In the genomic region with DNA sequence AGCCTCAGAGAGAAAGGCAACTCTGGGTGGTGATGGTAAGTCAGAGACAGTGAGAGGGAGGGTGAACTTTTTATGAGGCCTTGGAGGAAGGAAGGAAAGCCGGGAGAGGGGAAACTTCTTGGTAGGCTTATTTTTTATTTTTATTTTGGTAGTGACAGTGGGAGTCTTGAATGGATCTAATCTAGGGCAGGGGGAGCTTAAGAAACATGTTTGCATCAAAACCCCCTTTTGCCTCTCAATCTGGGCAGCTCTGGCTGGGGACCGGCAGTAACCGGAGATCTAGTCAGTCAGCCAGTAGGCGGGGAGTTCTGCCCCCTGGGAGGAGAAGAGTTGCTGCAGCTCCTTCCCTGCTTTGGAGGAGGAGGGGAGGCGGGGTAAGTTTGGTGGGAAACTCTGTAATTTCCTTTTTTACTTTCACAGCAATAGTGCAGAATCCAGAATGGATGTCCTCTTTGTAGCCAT, we compare ENCODE assay signal across 9 cellular contexts. TPM values are rescaled to one million over a fixed set of nuclear protein-coding genes. Genes with fewer than 3 reads are reported as not detected.
DNase-seq lines count a peak whose midpoint lies in the region; ATAC-seq, FAIRE-seq and TF ChIP-seq lines count a peak whose summit lies in the region.
"Had no signal": no experiment of that assay in that cellular context is flagged by ENCODE, and none has a peak within 500 bp of the region (broad histone marks: within the 10 kb centered on the region; RNA-seq: fewer than 3 reads in every experiment).

TSS of gene C1orf54 (plus strand) at position 412 of the 462 bp plus-strand sequence. CDS start at position 440, 28 bp downstream.

- H3K4me1 ChIP-seq in IMR-90 (ENCODE audit: control insufficient read depth, insufficient read depth, low read length) (peaks cover 9% of the 10 kb centered on the region), GM12878 (ENCODE audit: control insufficient read depth, insufficient read depth, low read length) (peaks cover 13% of the 10 kb centered on the region), iPS-20b (ENCODE audit: insufficient read depth, low read length) (peaks cover 15% of the 10 kb centered on the region; the same call in 1 of the 2 replicates), testis (peaks cover 12% of the 10 kb centered on the region), suprapubic skin (peaks cover 21% of the 10 kb centered on the region)

- FAIRE-seq in GM12878 (lab: Jason Lieb, UNC) = no peak

- in situ Hi-C loops in IMR-90 (cut with MboI; ENCODE audit: low sequenced_read_pairs) = no loop called here
- in situ Hi-C loops in GM12878 (cut with MboI) = no loop called here

- H3K9me1 ChIP-seq in IMR-90 (ENCODE audit: insufficient read depth, low read length) = peaks cover 3% of the 10 kb centered on the region; the same call in 1 of the 2 replicates

- no peaks in the 10 kb centered on the region for H3K9me3 Mint-ChIP-seq in activated CD4-positive, alpha-beta T cell treated with anti-CD3 and anti-CD28 coated beads for 36 hours (ENCODE audit: low read depth)
- H3K9me3 Mint-ChIP-seq: activated naive CD8-positive, alpha-beta T cell treated with anti-CD3 and anti-CD28 coated beads, Interleukin-2, amount 10 ng/mL, durations not matched to agents 7 days and 5 days had no signal

- TF ChIP-seq RAD21 in IMR-90 (IDR thresholded peaks at IDR 0.05; ENCODE audit: low read length) (peak; percentile 19; the same call in 1 of the 2 replicates), GM12878 (IDR thresholded peaks at IDR 0.05; ENCODE audit: insufficient read depth, low read depth, low read length) (no peak)

- H4K8ac ChIP-seq in IMR-90 (ENCODE audit: low read depth in 2 of 2, low read length in 2 of 2) = peak within 1 kb of the TSS; percentile 46 to 90

- TF ChIP-seq CTCF in IMR-90 (conservative IDR thresholded peaks at IDR 0.05; ENCODE audit: low read depth, low read length) = peak; percentile 33; the same call in 1 of the 2 replicates
- TF ChIP-seq CTCF in GM12878 (IDR thresholded peaks at IDR 0.05 in 2 of 3, conservative IDR thresholded peaks at IDR 0.05 in 1 of 3; ENCODE audit: control insufficient read depth in 2 of 3, extremely low read depth in 1 of 3, insufficient read depth in 1 of 3, low read depth in 3 of 3, low read length in 3 of 3) = no peak
- TF ChIP-seq CTCF in testis (IDR thresholded peaks at IDR 0.05) = no peak
- TF ChIP-seq CTCF in suprapubic skin (IDR thresholded peaks at IDR 0.05) = no peak

- H3K27me3 ChIP-seq in IMR-90 (ENCODE audit: control insufficient read depth, insufficient read depth, low read length) = no peaks in the 10 kb centered on the region
- H3K27me3 ChIP-seq in GM12878 (replicated peaks in 1 of 2; ENCODE audit: control insufficient read depth in 2 of 2, insufficient read depth in 2 of 2, low read length in 1 of 2) = no peaks in the 10 kb centered on the region
- no peaks in the 10 kb centered on the region for H3K27me3 ChIP-seq in iPS-20b (ENCODE audit: insufficient read depth, low read length)
- H3K27me3 ChIP-seq in testis = no peaks in the 10 kb centered on the region
- no peaks in the 10 kb centered on the region for H3K27me3 ChIP-seq in suprapubic skin

- peak within 1 kb of the TSS; percentile 59 for H4K91ac ChIP-seq in IMR-90 (ENCODE audit: insufficient read depth, low read depth, low read length)

- no peaks in the 10 kb centered on the region for H3K36me3 ChIP-seq in IMR-90 (ENCODE audit: control insufficient read depth, insufficient read depth, low read length)
- H3K36me3 ChIP-seq in GM12878 (ENCODE audit: control insufficient read depth in 2 of 2, insufficient read depth in 2 of 2, low read length in 1 of 2) = no peaks in the 10 kb centered on the region
- H3K36me3 ChIP-seq in iPS-20b (ENCODE audit: insufficient read depth, low read depth, low read length) = 0 out of 2 replicates have a peak, but pooled peaks cover 9% of the 10 kb centered on the region
- no peaks in the 10 kb centered on the region for H3K36me3 ChIP-seq in testis (ENCODE audit: low read depth, missing control alignments)
- no peaks in the 10 kb centered on the region for H3K36me3 ChIP-seq in suprapubic skin

- H3K9me3 ChIP-seq in IMR-90 (ENCODE audit: control insufficient read depth, insufficient read depth, low read length) (no peaks in the 10 kb centered on the region), GM12878 (replicated peaks; ENCODE audit: control insufficient read depth, insufficient read depth, low read length) (no peaks in the 10 kb centered on the region), iPS-20b (ENCODE audit: insufficient read depth, low read depth, low read length) (no peaks in the 10 kb centered on the region), testis (no peaks in the 10 kb centered on the region), suprapubic skin (no peaks in the 10 kb centered on the region)

- H3K4me2 ChIP-seq in IMR-90 (ENCODE audit: low read depth, low read length) = peak within 1 kb of the TSS; percentile 90
- peak within 1 kb of the TSS; percentile 49 for H3K4me2 ChIP-seq in GM12878 (ENCODE audit: control insufficient read depth, insufficient read depth)

- SMC1A ChIA-PET in GM12878 (lab: Charles Lee; ENCODE audit: uncharacterized antibody, unreplicated experiment) = interaction anchor here (0.8 to 2.4 kb wide), 7 partner anchors 10 to 39 kb away, joined by 4 to 6 read pairs (median 5); no protein-coding TSS in a partner anchor

- peak within 1 kb of the TSS; percentile 82 for H2BK5ac ChIP-seq in IMR-90 (ENCODE audit: low read depth, low read length, poor library complexity, severe bottlenecking)

- H3K4me3 ChIP-seq in IMR-90 (ENCODE audit: insufficient read depth, low read depth, low read length) (peak within 1 kb of the TSS; percentile 45), GM12878 (0 out of 2 replicates have a peak within 1 kb of the TSS, but pooled peaks have one; percentile 15), iPS-20b (ENCODE audit: low read length) (peak within 1 kb of the TSS; percentile 69), testis (peak within 1 kb of the TSS; percentile 7 to 12), suprapubic skin (no peak within 1 kb of the TSS)

- H3K4me1 Mint-ChIP-seq in activated CD4-positive, alpha-beta T cell treated with anti-CD3 and anti-CD28 coated beads for 36 hours = peaks cover 16% of the 10 kb centered on the region

- peak within 1 kb of the TSS; percentile 67 for H3K9ac ChIP-seq in IMR-90 (ENCODE audit: low read depth, low read length)
- H3K9ac ChIP-seq in GM12878 (ENCODE audit: control insufficient read depth, insufficient read depth, low read length) = peak within 1 kb of the TSS; percentile 40
- peak within 1 kb of the TSS; percentile 78; the same call in 1 of the 2 replicates for H3K9ac ChIP-seq in iPS-20b (ENCODE audit: low read depth, low read length)

- peak within 1 kb of the TSS; percentile 47 for H4K5ac ChIP-seq in IMR-90 (ENCODE audit: low read depth, low read length)

- TF ChIP-seq POLR2A in IMR-90 (IDR thresholded peaks at IDR 0.05; ENCODE audit: low read depth, low read length) (no peak), GM12878 (IDR thresholded peaks at IDR 0.05; ENCODE audit: low read depth, low read length) (0 out of 2 replicates have a peak, but pooled peaks have one; percentile 32), testis (IDR thresholded peaks at IDR 0.05) (no peak), suprapubic skin (IDR thresholded peaks at IDR 0.05) (no peak)

- H3K27ac Mint-ChIP-seq in activated CD4-positive, alpha-beta T cell treated with anti-CD3 and anti-CD28 coated beads for 36 hours = no peak within 1 kb of the TSS
- H3K27ac Mint-ChIP-seq: activated naive CD8-positive, alpha-beta T cell treated with anti-CD3 and anti-CD28 coated beads, Interleukin-2, amount 10 ng/mL, durations not matched to agents 7 days and 5 days had no signal

- WGBS in IMR-90 (ENCODE audit: extremely low coverage in 2 of 2, insufficient read length in 1 of 2), 2 experiments = no CpG with 5 or more reads among the region's 5 CpGs
- 58% methylated on average over 5 of the region's 5 CpGs for WGBS in GM12878 (ENCODE audit: insufficient coverage, insufficient replicate concordance, low lambda C conversion rate, missing lambda C conversion rate)
- 41 to 50% methylated on average over 5 of the region's 5 CpGs for WGBS in testis, 2 donors
- WGBS in suprapubic skin = 42% methylated on average over 5 of the region's 5 CpGs

- H3K4me3 Mint-ChIP-seq in activated CD4-positive, alpha-beta T cell treated with anti-CD3 and anti-CD28 coated beads for 36 hours = no peak within 1 kb of the TSS
- H3K4me3 Mint-ChIP-seq: activated naive CD8-positive, alpha-beta T cell treated with anti-CD3 and anti-CD28 coated beads, Interleukin-2, amount 10 ng/mL, durations not matched to agents 7 days and 5 days had no signal

- H2BK15ac ChIP-seq in IMR-90 (ENCODE audit: low read depth, low read length) = peak within 1 kb of the TSS; percentile 53; the same call in 1 of the 3 replicates

- peak within 1 kb of the TSS; percentile 63 for H3K56ac ChIP-seq in IMR-90 (ENCODE audit: extremely low read depth, insufficient read depth, low read length)

- H2BK120ac ChIP-seq in IMR-90 (ENCODE audit: low read depth, low read length) = peak within 1 kb of the TSS; percentile 56

- H3K23ac ChIP-seq in IMR-90 (ENCODE audit: low read depth, low read length) = peak within 1 kb of the TSS; percentile 80

- peak within 1 kb of the TSS; percentile 90 for H3K14ac ChIP-seq in IMR-90 (replicated peaks; ENCODE audit: low read depth, low read length)

- H4K20me1 ChIP-seq in IMR-90 (ENCODE audit: insufficient read depth, low read length) (no peaks in the 10 kb centered on the region), GM12878 (ENCODE audit: control insufficient read depth, insufficient read depth) (no peaks in the 10 kb centered on the region)

- DNase-seq in IMR-90 = peak; percentile 72
- DNase-seq in GM12878 (ENCODE audit: low read depth, low spot score) = no peak
- DNase-seq in testis = peak; percentile 76
- DNase-seq in suprapubic skin (ENCODE audit: low spot score in 2 of 2) = no peak
- no peak for DNase-seq in activated CD4-positive, alpha-beta T cell treated with anti-CD3 and anti-CD28 coated beads for 36 hours
- DNase-seq: activated naive CD8-positive, alpha-beta T cell treated with anti-CD3 and anti-CD28 coated beads, Interleukin-2, amount 10 ng/mL, durations not matched to agents 7 days and 5 days had no signal

- dilution Hi-C loops in IMR-90 (cut with HindIII; ENCODE audit: low sequenced_read_pairs, unreplicated experiment) = no loop called here

- H3K79me1 ChIP-seq in IMR-90 (ENCODE audit: low read depth in 1 of 2, low read length in 2 of 2) = peaks cover 8 to 29% of the 10 kb centered on the region in 2 experiments

- H2AFZ ChIP-seq in IMR-90 (replicated peaks; ENCODE audit: low read length, poor library complexity) (peak within 1 kb of the TSS; percentile 82), GM12878 (ENCODE audit: control insufficient read depth, low read depth, low read length) (peak within 1 kb of the TSS; percentile 71)

- peak within 1 kb of the TSS; percentile 86 for H3K4ac ChIP-seq in IMR-90 (ENCODE audit: low read depth, low read length)

- POLR2A ChIA-PET in IMR-90 (lab: Charles Lee; ENCODE audit: unreplicated experiment) = interaction anchor here (0.8 to 1.8 kb wide), 3 partner anchors 9 to 16 kb away, joined by 3 to 6 read pairs (median 5); partner anchors contain the start of gene CIART
- POLR2A ChIA-PET in GM12878 (lab: Charles Lee) = interaction anchor here (0.8 to 1.8 kb wide), 5 partner anchors 10 to 91 kb away, joined by 3 to 6 read pairs (median 4); partner anchors contain the start of gene RPRD2
- POLR2A ChIA-PET in activated CD4-positive, alpha-beta T cell treated with anti-CD3 and anti-CD28 coated beads for 36 hours (lab: Charles Lee) = interaction anchor here (0.6 kb wide), 1 partner anchor 358 kb away, joined by 6 read pairs; no protein-coding TSS in a partner anchor

- peak within 1 kb of the TSS; percentile 42; the same call in 1 of the 2 replicates for H3K18ac ChIP-seq in IMR-90 (ENCODE audit: low read depth, low read length)

- TF ChIP-seq EP300 in GM12878 (IDR thresholded peaks at IDR 0.05; ENCODE audit: borderline replicate concordance in 1 of 2, control insufficient read depth in 1 of 2, low read depth in 2 of 2, low read length in 2 of 2) (no peak), suprapubic skin (IDR thresholded peaks at IDR 0.05) (no peak)

- peaks cover 16% of the 10 kb centered on the region for H3K79me2 ChIP-seq in GM12878 (ENCODE audit: control insufficient read depth, insufficient read depth, low read length)

- H3K36me3 Mint-ChIP-seq in activated CD4-positive, alpha-beta T cell treated with anti-CD3 and anti-CD28 coated beads for 36 hours (ENCODE audit: low read depth) = peaks cover 11% of the 10 kb centered on the region

- RAD21 ChIA-PET in GM12878 (lab: Charles Lee; ENCODE audit: unreplicated experiment) = interaction anchor here (1.0 to 1.9 kb wide), 3 partner anchors 10 to 189 kb away, joined by 3 to 7 read pairs (median 3); no protein-coding TSS in a partner anchor

- peak within 1 kb of the TSS; percentile 69 for H2AK5ac ChIP-seq in IMR-90 (ENCODE audit: low read depth, low read length)

- H3K27ac ChIP-seq in IMR-90 (ENCODE audit: insufficient read depth, low read length) = peak within 1 kb of the TSS; percentile 52
- H3K27ac ChIP-seq in GM12878 (ENCODE audit: control insufficient read depth, insufficient read depth) = peak within 1 kb of the TSS; percentile 51
- H3K27ac ChIP-seq in iPS-20b (ENCODE audit: low read length) = peak within 1 kb of the TSS; percentile 56
- peak within 1 kb of the TSS; percentile 40 to 86 for H3K27ac ChIP-seq in testis
- H3K27ac ChIP-seq in suprapubic skin = no peak within 1 kb of the TSS

- H2AK9ac ChIP-seq in IMR-90 (replicated peaks; ENCODE audit: low read depth, low read length, poor library complexity) = peak within 1 kb of the TSS; percentile 75

- peak within 1 kb of the TSS; percentile 54; the same call in 1 of the 2 replicates for H2BK20ac ChIP-seq in IMR-90 (ENCODE audit: low read depth, low read length)

- peak; percentile 78 for ATAC-seq in IMR-90 (ENCODE audit: low read depth)
- no peak for ATAC-seq in GM12878
- no peak for ATAC-seq in HG02840 (IDR thresholded peaks at IDR 0.05; ENCODE audit: low FRiP score, unreplicated experiment)
- no peak for ATAC-seq in HG03097 (IDR thresholded peaks at IDR 0.05; ENCODE audit: low FRiP score, unreplicated experiment)
- ATAC-seq in activated CD4-positive, alpha-beta T cell treated with anti-CD3 and anti-CD28 coated beads for 36 hours = no peak

- H3K27me3 Mint-ChIP-seq in activated CD4-positive, alpha-beta T cell treated with anti-CD3 and anti-CD28 coated beads for 36 hours = no peaks in the 10 kb centered on the region

- CTCF ChIA-PET in IMR-90 (lab: Yijun Ruan, JAX) = interaction anchor here (3.1 kb wide), 1 partner anchor 17 kb away, joined by 18 read pairs; no protein-coding TSS in a partner anchor
- CTCF ChIA-PET in GM12878 (lab: Yijun Ruan, JAX) = interaction anchor here (1.0 to 4.3 kb wide), 3 partner anchors 9 to 103 kb away, joined by 3 to 29 read pairs (median 14); partner anchors contain the start of gene CIART
- CTCF ChIA-PET in activated CD4-positive, alpha-beta T cell treated with anti-CD3 and anti-CD28 coated beads for 36 hours (lab: Charles Lee) = interaction anchor here (0.7 to 2.0 kb wide), 6 partner anchors 10 to 702 kb away, joined by 3 to 11 read pairs (median 4); partner anchors contain the start of gene CIART

- intact Hi-C loops in IMR-90 (cut with micrococcal nuclease) = no loop called here
- intact Hi-C loops in GM12878 (cut with micrococcal nuclease; ENCODE audit: unreplicated experiment) = loop anchor here (5.0 kb wide), 1 partner anchor 35 kb away; the partner anchor contains the start of gene ANP32E
- intact Hi-C loops in testis (cut with DNase I; ENCODE audit: low total_unique reads) = no loop called here
- intact Hi-C loops in activated CD4-positive, alpha-beta T cell treated with anti-CD3 and anti-CD28 coated beads for 36 hours (cut with DNase I, micrococcal nuclease) = no loop called here

- BruUV-seq in IMR-90 (replicated peaks; lab: Mats Ljungman, UMichigan) = no TSS peak
- BruUV-seq in GM12878 (replicated peaks; lab: Mats Ljungman, UMichigan) = no TSS peak

RNA-seq across cellular contexts. Expression of gene C1orf54, which starts in this region (rescaled TPM):
- total RNA-seq in IMR-90 (2012; rRNA removed) (30.3 and 33.5 TPM in 2 replicates), GM12878 (2014; rRNA removed) (19.8 and 24.6 TPM in 2 replicates), GM12878 (2014; rRNA removed; fragmentation: Illumina TruSeq; extraction: Trizol) (24.0 and 24.6 TPM in 2 replicates), GM12878 (2021) (13.5 and 16.7 TPM in 2 replicates), testis (1 to 10 TPM; 2.9 to 7.0 TPM), suprapubic skin (10 to 100 TPM in 1 of 4 donors, 1 to 10 TPM in 2, under 1 TPM in 1; 0.96 to 16.0 (median 1.5) TPM)
- polyA plus RNA-seq in IMR-90 (2012; rRNA removed) (39.6 and 44.2 TPM in 2 replicates), GM12878 (2011; rRNA removed) (3.0 and 3.1 TPM in 2 replicates), GM12878 (2014; fragmentation: Illumina TruSeq; extraction: Trizol) (22.8 and 31.8 TPM in 2 replicates), GM12878 (2014; fragmentation: Nextera tagmentation; extraction: Ambion mirVana) (10 to 100 TPM; 80.3 to 87.7 TPM), GM12878 (2014; rRNA removed) (21.4 and 28.4 TPM in 2 replicates), GM12878 (2016; fragmentation: Nextera tagmentation; extraction: Ambion mirVana) (10 to 100 TPM; 32.7 to 33.0 TPM), testis (ENCODE audit: insufficient read depth, low read depth, low replicate concordance) (23.7 TPM)
- polyA plus RNA-seq in IMR-90 (2012; cell fraction: cytosol; rRNA removed) = 19.7 and 26.8 TPM in 2 replicates
- 2.4 and 30.1 TPM in 2 replicates for polyA plus RNA-seq in IMR-90 (2012; cell fraction: nucleus; rRNA removed; ENCODE audit: low replicate concordance)
- total RNA-seq in GM12878 (2013; cell fraction: nucleolus; rRNA removed) = 1.5 and 2.6 TPM in 2 replicates
- polyA plus RNA-seq in GM12878 (2011; ENCODE audit: low read depth) = 58.2 TPM
- 1.8 and 2.5 TPM in 2 replicates for polyA plus RNA-seq in GM12878 (2011; cell fraction: cytosol; rRNA removed)
- 2.3 and 2.5 TPM in 2 replicates for polyA plus RNA-seq in GM12878 (2011; cell fraction: nucleus; rRNA removed)
- polyA plus RNA-seq in GM12878 (2012) = 16.8 and 23.1 TPM in 2 replicates
- polyA minus RNA-seq in GM12878 (2011; rRNA and poly(A)+ RNA removed) = 0.82 TPM in 1 of 2 replicates, not detected in the other
- not detected in 2 replicates for polyA minus RNA-seq in GM12878 (2011; cell fraction: cytosol; rRNA and poly(A)+ RNA removed)
- 0.36 and 1.1 TPM in 2 replicates for polyA minus RNA-seq in GM12878 (2011; cell fraction: nucleus; rRNA and poly(A)+ RNA removed)
- 1 to 10 TPM in 1 of 2 experiments, under 1 TPM in 1; 0.50 to 1.2 TPM for total RNA-seq in activated CD4-positive, alpha-beta T cell treated with anti-CD3 and anti-CD28 coated beads for 36 hours

Comparison
In these comparisons a context has a peak if more than half of its experiments do, and no peak if none do; other contexts are left out.
1. DNase-seq: peak in IMR-90 (single experiment) and testis (single experiment); none in GM12878 (single experiment), suprapubic skin (0 of 2) and activated CD4-positive, alpha-beta T cell treated with anti-CD3 and anti-CD28 coated beads for 36 hours (single experiment).
2. Peak in every context shown above with its lines, with median percentiles within 50 percentile points of each other: H3K9ac ChIP-seq.